8 cellular contexts compared by ENCODE assay signal in genomic region chr16:23509441-23509754, GRCh38. TPM values are rescaled to one million over a fixed set of nuclear protein-coding genes. Genes with fewer than 3 reads are reported as not detected.
DNase-seq lines count a peak whose midpoint lies in the region; ATAC-seq and TF ChIP-seq lines count a peak whose summit lies in the region.

No MANE protein-coding gene starts in this region.

- ATAC-seq in SK-N-SH treated with all-trans-retinoic acid at 6 μM for 48 hours = peak; percentile 14; the same call in 2 of the 3 replicates
- no peak for ATAC-seq in HG02763 (IDR thresholded peaks at IDR 0.05; ENCODE audit: unreplicated experiment)

- H3K4me3 ChIP-seq in GM12875 (ENCODE audit: low read depth, low read length) = peak overlapping the region; percentile 55
- H3K4me3 ChIP-seq in fibroblast of villous mesenchyme (ENCODE audit: low read depth, low read length) = peak overlapping the region; percentile 61
- H3K4me3 ChIP-seq in skeletal muscle cell (ENCODE audit: low read depth, low read length) = peak overlapping the region; percentile 69

- DNase-seq in fibroblast of villous mesenchyme (ENCODE audit: low read depth) (no peak), skeletal muscle cell (ENCODE audit: low read depth) (no peak), GM03348 (ENCODE audit: low spot score) (no peak), COLO668 (lab: John Stamatoyannopoulos, UW; ENCODE audit: unreplicated experiment) (no peak)
- DNase-seq in stimulated activated CD4-positive, alpha-beta T cell treated with anti-CD3 and anti-CD28 coated beads, Interleukin-4, amount 100 ng/mL, for 24 hours = no peak

- TF ChIP-seq CTCF in GM12875 (IDR thresholded peaks at IDR 0.05; ENCODE audit: borderline replicate concordance, insufficient read depth, low read depth, low read length) (no peak), fibroblast of villous mesenchyme (IDR thresholded peaks at IDR 0.05; ENCODE audit: insufficient read depth, low read depth, low read length) (no peak)

TF ChIP-seq in SK-N-SH treated with all-trans-retinoic acid at 6 μM for 48 hours, 23 proteins besides CTCF, POLR2A, EP300 and RAD21:
- TF ChIP-seq OSR1 (CRISPR knock-in tag; IDR thresholded peaks at IDR 0.05) (no peak), ZFP30 (CRISPR knock-in tag; IDR thresholded peaks at IDR 0.05) (no peak), ZNF70 (CRISPR knock-in tag; IDR thresholded peaks at IDR 0.05) (no peak), GLIS3 (CRISPR knock-in tag; IDR thresholded peaks at IDR 0.05) (no peak), PPARA (CRISPR knock-in tag; IDR thresholded peaks at IDR 0.05; ENCODE audit: borderline replicate concordance) (no peak)

RNA-seq across cellular contexts. Expression of gene GGA2, which starts 0.9 kb away (rescaled TPM):
- 21.6 and 24.2 TPM in 2 replicates for total RNA-seq in fibroblast of villous mesenchyme

RNA-seq across cellular contexts. Expression of gene EARS2, which starts 47.8 kb away (rescaled TPM):
- 36.3 and 38.7 TPM in 2 replicates for total RNA-seq in fibroblast of villous mesenchyme

RNA-seq across cellular contexts. Expression of gene UBFD1, which starts 48.1 kb away (rescaled TPM):
- 90.8 and 137 TPM in 2 replicates for total RNA-seq in fibroblast of villous mesenchyme

RNA-seq across cellular contexts. Expression of gene COG7, which starts 56.4 kb away (rescaled TPM):
- 23.5 and 29.4 TPM in 2 replicates for total RNA-seq in fibroblast of villous mesenchyme
